ENCODE assay signal across 34 cellular contexts in genomic region chr18:33708876-33709275, GRCh38.
"Had no signal": no experiment of that assay in that cellular context is flagged by ENCODE, and none has a peak within 500 bp of the region (broad histone marks: within the 10 kb centered on the region; RNA-seq: fewer than 3 reads in every experiment).

No MANE protein-coding gene starts in this region.

- H3K27ac ChIP-seq: adrenal gland, body of pancreas, brain microvascular endothelial cell, breast epithelium, cardiac muscle cell, VCaP had no signal

- H3K9me3 ChIP-seq: adrenal gland, body of pancreas, breast epithelium had no signal

- H3K4me1 ChIP-seq: adrenal gland, body of pancreas, breast epithelium had no signal

- H3K36me3 ChIP-seq: adrenal gland, brain microvascular endothelial cell, breast epithelium, cardiac muscle cell had no signal

- FAIRE-seq: colon, TTC549 had no signal

- H3K27me3 ChIP-seq: adrenal gland, body of pancreas, brain microvascular endothelial cell, breast epithelium, cardiac muscle cell had no signal

- ATAC-seq: activated CD8-positive, alpha-beta T cell treated with anti-CD3 and anti-CD28 coated beads for 36 hours; activated naive CD4-positive, alpha-beta T cell treated with anti-CD3 and anti-CD28 coated beads, Interleukin-2, amount 50 U/mL, for 72 hours; activated T-cell treated with anti-CD3 and anti-CD28 coated beads, Interleukin-2, amount 50 U/mL, for 4 hours; activated T-cell treated with anti-CD3 and anti-CD28 coated beads, Interleukin-2, amount 50 U/mL, for 72 hours; activated T-helper 17 cell treated with anti-CD3 and anti-CD28 coated beads, Interleukin-2, amount 50 U/mL, for 72 hours; body of pancreas had no signal

- H3K4me3 ChIP-seq: adrenal gland, body of pancreas, breast epithelium, cardiac muscle cell had no signal

- DNase-seq: activated B cell treated with CpG ODN at 0.5 μM for 24 hours; activated CD4-positive, alpha-beta memory T cell treated with anti-CD3 and anti-CD28 coated beads for 36 hours; activated CD4-positive, alpha-beta T cell treated with anti-CD3 and anti-CD28 coated beads for 4 hours; activated CD4-positive, alpha-beta T cell treated with anti-CD3 and anti-CD28 coated beads, Interleukin-2, amount 10 ng/mL, durations not matched to agents 24 days and 14 days; activated CD4-positive, alpha-beta T cell treated with anti-CD3 and anti-CD28 coated beads, Interleukin-2, amount 50 U/mL, for 1 hour; activated CD4-positive, alpha-beta T cell treated with anti-CD3 and anti-CD28 coated beads, Interleukin-2, amount 50 U/mL, for 4 hours; activated CD4-positive, CD25-positive, alpha-beta regulatory T cell treated with anti-CD3 and anti-CD28 coated beads, Interleukin-2, amount 50 U/mL, for 72 hours; activated CD8-positive, alpha-beta memory T cell treated with anti-CD3 and anti-CD28 coated beads, Interleukin-2, amount 50 U/mL, for 4 hours; activated CD8-positive, alpha-beta T cell treated with anti-CD3 and anti-CD28 coated beads for 36 hours; activated effector memory CD4-positive, alpha-beta T cell treated with anti-CD3 and anti-CD28 coated beads, Interleukin-2, amount 50 U/mL, for 16 hours; activated gamma-delta T cell treated with Interleukin-2 at 50 U/mL for 16 hours; activated naive CD4-positive, alpha-beta T cell; activated naive CD4-positive, alpha-beta T cell treated with anti-CD3 and anti-CD28 coated beads for 36 hours; activated naive CD4-positive, alpha-beta T cell treated with anti-CD3 and anti-CD28 coated beads, Interleukin-2, amount 50 U/mL, for 16 hours; activated naive CD8-positive, alpha-beta T cell treated with anti-CD3 and anti-CD28 coated beads for 36 hours; activated T-cell treated with anti-CD3 and anti-CD28 coated beads for 4 hours; activated T-cell treated with anti-CD3 and anti-CD28 coated beads, Interleukin-2, amount 50 U/mL, for 1 hour; activated T-cell treated with anti-CD3 and anti-CD28 coated beads, Interleukin-2, amount 50 U/mL, for 4 hours; activated T-cell treated with anti-CD3 and anti-CD28 coated beads, Interleukin-2, amount 50 U/mL, for 72 hours; adrenal gland; amniotic stem cell; aorta; body of pancreas; brain microvascular endothelial cell; caudate nucleus; T-helper 2 cell; T-helper 9 cell had no signal
